Comparison of ENCODE assay signal across 8 cellular contexts in genomic region chr19:34999498-35000337, GRCh38. TPM values are rescaled to one million over a fixed set of nuclear protein-coding genes. Genes with fewer than 3 reads are reported as not detected.
DNase-seq lines count a peak whose midpoint lies in the region; ATAC-seq, FAIRE-seq and TF ChIP-seq lines count a peak whose summit lies in the region.

GRAMD1A (plus strand) TSS chr19:35000323; CDS start chr19:35000479, 156 bp downstream.

- H3K4me3 Mint-ChIP-seq in activated naive CD8-positive, alpha-beta T cell treated with anti-CD3 and anti-CD28 coated beads for 36 hours = peak within 1 kb of the TSS; percentile 90

- H3K4me1 ChIP-seq in pancreas (peaks cover 8 to 34% (median 24%) of the 10 kb centered on the region in 3 donors), tibial artery (peaks cover 0 to 51% (median 34%) of the 10 kb centered on the region in 4 donors)

- intact Hi-C loops in head of caudate nucleus (cut with DNase I) = no loop called here
- intact Hi-C loops in pancreas (cut with DNase I) = no loop called here
- intact Hi-C loops in tibial artery (cut with DNase I; ENCODE audit: low total_unique reads) = no loop called here

- DNase-seq in D341Med (ENCODE audit: low spot score) = peak; percentile 95
- DNase-seq in M059J (ENCODE audit: low read depth) = peak; percentile 87
- DNase-seq in SKM-1 (lab: John Stamatoyannopoulos, UW; ENCODE audit: unreplicated experiment) = peak; percentile 83
- peak; percentile 83 for DNase-seq in activated naive CD8-positive, alpha-beta T cell treated with anti-CD3 and anti-CD28 coated beads for 36 hours
- peak; percentile 35 to 92 (median 84) for DNase-seq in head of caudate nucleus
- peak; percentile 88 to 95 (median 91) for DNase-seq in pancreas
- DNase-seq in tibial artery = peak; percentile 86 to 95

- H3K27me3 Mint-ChIP-seq in activated naive CD8-positive, alpha-beta T cell treated with anti-CD3 and anti-CD28 coated beads for 36 hours = no peaks in the 10 kb centered on the region

- no peak for TF ChIP-seq CTCF in pancreas (IDR thresholded peaks at IDR 0.05)
- TF ChIP-seq CTCF in tibial artery (IDR thresholded peaks at IDR 0.05) = no peak

- H3K36me3 Mint-ChIP-seq in activated naive CD8-positive, alpha-beta T cell treated with anti-CD3 and anti-CD28 coated beads for 36 hours = peaks cover 34% of the 10 kb centered on the region

- H3K4me3 ChIP-seq in pancreas (peak within 1 kb of the TSS; percentile 76 to 95 (median 88)), tibial artery (peak within 1 kb of the TSS; percentile 98 to 99)

- no peaks in the 10 kb centered on the region for H3K9me3 Mint-ChIP-seq in activated naive CD8-positive, alpha-beta T cell treated with anti-CD3 and anti-CD28 coated beads for 36 hours

- ATAC-seq in GM21576 (IDR thresholded peaks at IDR 0.05; ENCODE audit: unreplicated experiment) (peak; percentile 51), pancreas (peak; percentile 83 to 90 (median 86))

- H3K27me3 ChIP-seq in pancreas (no peaks in the 10 kb centered on the region), tibial artery (no peaks in the 10 kb centered on the region)

- H3K36me3 ChIP-seq in pancreas (no peaks in the 10 kb centered on the region), tibial artery (peaks cover 0 to 8% (median 0%) of the 10 kb centered on the region in 3 donors)

- peak within 1 kb of the TSS; percentile 93 for H3K27ac Mint-ChIP-seq in activated naive CD8-positive, alpha-beta T cell treated with anti-CD3 and anti-CD28 coated beads for 36 hours

- 1% methylated on average over 40 to 45 of the region's 45 CpGs for WGBS in pancreas, 2 donors

- H3K9me3 ChIP-seq in pancreas (no peaks in the 10 kb centered on the region), tibial artery (no peaks in the 10 kb centered on the region)

- peaks cover 57% of the 10 kb centered on the region for H3K4me1 Mint-ChIP-seq in activated naive CD8-positive, alpha-beta T cell treated with anti-CD3 and anti-CD28 coated beads for 36 hours

- H3K27ac ChIP-seq in pancreas (peak within 1 kb of the TSS; percentile 88 to 99 (median 95)), tibial artery (peak within 1 kb of the TSS; percentile 89 to 99)

- no peak for FAIRE-seq in pancreas (lab: Jason Lieb, UNC)

RNA-seq across cellular contexts. Expression of gene GRAMD1A, which starts in this region (rescaled TPM):
- total RNA-seq in M059J (2014; rRNA removed; shearing (Covaris generic)) = 9.8 and 21.5 TPM in 2 replicates
- 100 to 1,000 TPM; 135 to 140 TPM for total RNA-seq in activated naive CD8-positive, alpha-beta T cell treated with anti-CD3 and anti-CD28 coated beads for 36 hours
- total RNA-seq in pancreas = 10 to 100 TPM; 47.3 to 97.2 (median 87.4) TPM
- polyA plus RNA-seq in pancreas = 100 to 1,000 TPM in 1 of 2 donors, 10 to 100 TPM in 1; 49.7 to 137 TPM

Comparison
In these comparisons a context has a peak if more than half of its experiments do, and no peak if none do; other contexts are left out.
1. Peak in every context shown above with its lines: DNase-seq, ATAC-seq, H3K4me3 ChIP-seq and H3K27ac ChIP-seq.